Comparison of ENCODE assay signal across 15 cellular contexts in the genomic region with DNA sequence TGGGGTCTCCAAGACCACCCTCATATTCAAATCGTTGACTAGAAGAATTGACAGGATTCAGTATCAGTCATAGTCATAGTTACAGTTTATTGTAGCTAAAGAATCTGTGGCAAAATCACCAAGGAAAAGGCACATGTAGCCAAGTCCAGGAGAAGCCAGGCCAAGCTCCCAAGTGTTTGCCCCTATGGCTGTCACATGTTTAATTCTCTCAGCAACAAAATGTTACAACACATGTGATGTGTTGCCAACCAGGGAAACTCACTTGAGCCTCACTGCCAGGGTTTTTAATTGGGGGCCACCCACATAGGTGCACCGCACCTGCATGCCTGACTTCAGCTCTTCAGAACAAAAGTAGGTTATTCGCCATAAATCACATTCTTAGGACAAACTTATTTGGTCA.
DNase-seq lines count a peak whose midpoint lies in the region; ATAC-seq and TF ChIP-seq lines count a peak whose summit lies in the region.
"Had no signal": no experiment of that assay in that cellular context is flagged by ENCODE, and none has a peak within 500 bp of the region (broad histone marks: within the 10 kb centered on the region; RNA-seq: fewer than 3 reads in every experiment).

No MANE protein-coding gene starts in this region.

- TF ChIP-seq POLR2A in gastroesophageal sphincter (IDR thresholded peaks at IDR 0.05) = no peak

- no peaks in the 10 kb centered on the region for H3K27me3 ChIP-seq in gastroesophageal sphincter
- no peaks in the 10 kb centered on the region for H3K27me3 ChIP-seq in tibial artery

- no peaks in the 10 kb centered on the region for H3K27me3 Mint-ChIP-seq in activated T-cell treated with anti-CD3 and anti-CD28 coated beads, Interleukin-2, amount 50 U/mL, for 4 hours (ENCODE audit: low read depth)

- TF ChIP-seq CTCF in coronary artery (IDR thresholded peaks at IDR 0.05) (no peak), gastroesophageal sphincter (IDR thresholded peaks at IDR 0.05) (no peak), tibial artery (IDR thresholded peaks at IDR 0.05) (no peak)

- H3K4me3 ChIP-seq in coronary artery = no peak overlapping the region
- no peak overlapping the region for H3K4me3 ChIP-seq in gastroesophageal sphincter
- H3K4me3 ChIP-seq in tibial artery = no peak overlapping the region
- H3K4me3 ChIP-seq: GM12878, GM23248 had no signal

- H3K9me3 Mint-ChIP-seq in activated T-cell treated with anti-CD3 and anti-CD28 coated beads, Interleukin-2, amount 50 U/mL, for 4 hours = peaks cover 13% of the 10 kb centered on the region

- no peaks in the 10 kb centered on the region for H3K36me3 Mint-ChIP-seq in activated T-cell treated with anti-CD3 and anti-CD28 coated beads, Interleukin-2, amount 50 U/mL, for 4 hours (ENCODE audit: insufficient read depth)
- H3K36me3 Mint-ChIP-seq: CD4-positive, alpha-beta memory T cell had no signal

- H3K36me3 ChIP-seq in gastroesophageal sphincter = no peaks in the 10 kb centered on the region
- H3K36me3 ChIP-seq in tibial artery = no peaks in the 10 kb centered on the region

- H3K4me3 Mint-ChIP-seq in activated T-cell treated with anti-CD3 and anti-CD28 coated beads, Interleukin-2, amount 50 U/mL, for 4 hours = no peak overlapping the region
- H3K4me3 Mint-ChIP-seq: CD4-positive, alpha-beta memory T cell had no signal

- H3K27ac ChIP-seq in coronary artery = peak overlapping the region; percentile 26 to 49
- H3K27ac ChIP-seq in gastroesophageal sphincter = peak overlapping the region; percentile 33 to 68 (median 55)
- peak overlapping the region; percentile 69 to 74 for H3K27ac ChIP-seq in tibial artery
- H3K27ac ChIP-seq: GM23248 had no signal

- TF ChIP-seq EP300 in gastroesophageal sphincter (IDR thresholded peaks at IDR 0.05) = no peak

- peak; percentile 70 for ATAC-seq in gastroesophageal sphincter
- no peak for ATAC-seq in activated T-cell treated with anti-CD3 and anti-CD28 coated beads, Interleukin-2, amount 50 U/mL, for 4 hours
- ATAC-seq: GM12878, HCT116 had no signal

- intact Hi-C loops in tibial artery (cut with DNase I; ENCODE audit: low total_unique reads) = no loop called here

- no peaks in the 10 kb centered on the region for H3K9me3 ChIP-seq in gastroesophageal sphincter
- no peaks in the 10 kb centered on the region for H3K9me3 ChIP-seq in tibial artery

- no peaks in the 10 kb centered on the region for H3K4me1 Mint-ChIP-seq in activated T-cell treated with anti-CD3 and anti-CD28 coated beads, Interleukin-2, amount 50 U/mL, for 4 hours (ENCODE audit: low read depth)
- H3K4me1 Mint-ChIP-seq: CD4-positive, alpha-beta memory T cell had no signal

- DNase-seq in coronary artery (ENCODE audit: low spot score) = no peak
- peak; percentile 39 to 62 for DNase-seq in tibial artery
- no peak for DNase-seq in activated T-cell treated with anti-CD3 and anti-CD28 coated beads, Interleukin-2, amount 50 U/mL, for 4 hours
- DNase-seq in NCI-H345 treated with DMSO at 0.1 percent for 48 hours (lab: John Stamatoyannopoulos, UW; ENCODE audit: unreplicated experiment) = no peak
- DNase-seq in DMS153 (lab: John Stamatoyannopoulos, UW) = no peak
- DNase-seq: C1 segment of cervical spinal cord; Calu3; CD4-positive, alpha-beta memory T cell; COR-L47; DND-41; GM23248; H7 had no signal

- 89 to 100% methylated on average over 1 to 3 of the region's 3 CpGs for WGBS in gastroesophageal sphincter (ENCODE audit: low coverage in 1 of 2), 2 donors

- peaks cover 0 to 2% (median 0%) of the 10 kb centered on the region in 3 donors for H3K4me1 ChIP-seq in gastroesophageal sphincter
- H3K4me1 ChIP-seq in tibial artery = peaks cover 0 to 41% (median 4%) of the 10 kb centered on the region in 4 donors

Comparison
In these comparisons a context has a peak if more than half of its experiments do, and no peak if none do; other contexts are left out.
1. DNase-seq: peak in tibial artery (2 of 2); none in coronary artery (single experiment), activated T-cell treated with anti-CD3 and anti-CD28 coated beads, Interleukin-2, amount 50 U/mL, for 4 hours (single experiment), NCI-H345 treated with DMSO at 0.1 percent for 48 hours (single experiment) and DMS153 (single experiment).
2. Peak in every context shown above with its lines, with median percentiles within 50 percentile points of each other: H3K27ac ChIP-seq.